ENCODE assay signal across 11 cellular contexts in genomic region chr1:151944110-151944858, GRCh38. TPM values are rescaled to one million over a fixed set of nuclear protein-coding genes. Genes with fewer than 3 reads are reported as not detected.
DNase-seq lines count a peak whose midpoint lies in the region; ATAC-seq and TF ChIP-seq lines count a peak whose summit lies in the region.
"Had no signal": no experiment of that assay in that cellular context is flagged by ENCODE, and none has a peak within 500 bp of the region (broad histone marks: within the 10 kb centered on the region; RNA-seq: fewer than 3 reads in every experiment).

No MANE protein-coding gene starts in this region.

- no peak overlapping the region for H3K56ac ChIP-seq in H9 (ENCODE audit: insufficient read length, low read depth, low read length)

- no peak overlapping the region for H2BK15ac ChIP-seq in H9 (ENCODE audit: low read depth, low read length)

- no peaks in the 10 kb centered on the region for H3K79me2 ChIP-seq in H9 (ENCODE audit: insufficient read depth, low read length)

- no peaks in the 10 kb centered on the region; the same call in 1 of the 2 replicates for H3K4me1 ChIP-seq in H9 (ENCODE audit: insufficient read depth, low read length)
- peaks cover 44% of the 10 kb centered on the region for H3K4me1 ChIP-seq in RWPE2 (ENCODE audit: insufficient read depth, poor library complexity, severe bottlenecking)
- H3K4me1 ChIP-seq in heart right ventricle: peaks cover 5 to 73% (median 37%) of the 10 kb centered on the region in 9 donors

- H3K79me1 ChIP-seq in H9 (ENCODE audit: insufficient read depth, low read depth, low read length, poor library complexity, severe bottlenecking): no peaks in the 10 kb centered on the region

- H2AFZ ChIP-seq in H9 (ENCODE audit: low read length): no peak overlapping the region

- no peak overlapping the region for H3T11ph ChIP-seq in H9 (ENCODE audit: low read length)

- H3K27ac ChIP-seq in H9 (ENCODE audit: insufficient read length, low read depth, low read length): no peak overlapping the region
- H3K27ac ChIP-seq in RWPE2 (ENCODE audit: poor library complexity, severe bottlenecking): peak overlapping the region; percentile 92
- H3K27ac ChIP-seq in heart right ventricle: peak overlapping the region; percentile 66 to 89 (median 78)
- H3K27ac ChIP-seq in skin epidermis: peak overlapping the region in 16 of 21 experiments; percentile 12 to 88 (median 79)

- no peaks in the 10 kb centered on the region for H3K23me2 ChIP-seq in H9 (ENCODE audit: insufficient read length, low read depth, low read length, poor library complexity, severe bottlenecking)

- H2AK5ac ChIP-seq in H9 (ENCODE audit: insufficient read length, low read length): no peak overlapping the region

- no peak for ATAC-seq in RWPE2 (ENCODE audit: low read depth)
- ATAC-seq in heart right ventricle: peak; percentile 19 to 70 (median 53)
- ATAC-seq in HG03175 (IDR thresholded peaks at IDR 0.05; ENCODE audit: unreplicated experiment): no peak
- no peak for ATAC-seq in GM21528 (IDR thresholded peaks at IDR 0.05; ENCODE audit: low FRiP score, unreplicated experiment)

- no peak overlapping the region for H2BK20ac ChIP-seq in H9 (ENCODE audit: low read depth, low read length, poor library complexity, severe bottlenecking)

- no peak overlapping the region for H3K4ac ChIP-seq in H9 (ENCODE audit: low read depth, low read length)

- no peaks in the 10 kb centered on the region for H3K27me3 ChIP-seq in H9 (ENCODE audit: insufficient read depth, low read length)
- no peaks in the 10 kb centered on the region for H3K27me3 ChIP-seq in RWPE2 (ENCODE audit: insufficient read depth, poor library complexity, severe bottlenecking)
- H3K27me3 ChIP-seq in heart right ventricle: no peaks in the 10 kb centered on the region

- no peak overlapping the region for H4K5ac ChIP-seq in H9 (ENCODE audit: insufficient read length, low read depth, low read length)

- no peak overlapping the region for H3K9ac ChIP-seq in H9 (ENCODE audit: extremely low read depth, insufficient read length, low read length)

- peak overlapping the region; percentile 55 for H2BK12ac ChIP-seq in H9 (ENCODE audit: insufficient read length, low read depth, low read length)

- no peaks in the 10 kb centered on the region for H3K9me3 Mint-ChIP-seq in H9

- WGBS in H9 (ENCODE audit: extremely low coverage, insufficient read length, low lambda C conversion rate): no CpG with 5 or more reads among the region's 7 CpGs
- 40 to 47% methylated on average over 7 of the region's 7 CpGs for WGBS in heart right ventricle, 2 donors

- no peak for TF ChIP-seq CTCF in H9 (conservative IDR thresholded peaks at IDR 0.05)
- TF ChIP-seq CTCF in RWPE2 (IDR thresholded peaks at IDR 0.05; ENCODE audit: poor library complexity, severe bottlenecking): no peak
- TF ChIP-seq CTCF in heart right ventricle (IDR thresholded peaks at IDR 0.05): no peak

- no peak overlapping the region for H3K23ac ChIP-seq in H9 (ENCODE audit: insufficient read length, low read depth, low read length)

- no peak for DNase-seq in H9
- no peak for DNase-seq in RWPE2 (ENCODE audit: low spot score)
- DNase-seq in heart right ventricle: peak in 1 of 2 donors; percentile 44
- DNase-seq in DMS 273 (lab: John Stamatoyannopoulos, UW; ENCODE audit: unreplicated experiment): no peak
- DNase-seq in foreskin melanocyte: no peak
- DNase-seq: activated CD4-positive, alpha-beta T cell treated with anti-CD3 and anti-CD28 coated beads, Interleukin-2, amount 50 U/mL, for 1 hour; cortex of kidney; NCI-H774 had no signal

- no peaks in the 10 kb centered on the region for H4K20me1 ChIP-seq in H9 (ENCODE audit: control insufficient read depth, insufficient read depth, insufficient read length)

- no peak overlapping the region for H3K4me3 ChIP-seq in RWPE2 (ENCODE audit: severe bottlenecking)
- H3K4me3 ChIP-seq in heart right ventricle: no peak overlapping the region
- no peak overlapping the region for H3K4me3 ChIP-seq in skin epidermis

- no peaks in the 10 kb centered on the region; the same call in 1 of the 2 replicates for H3K27me3 Mint-ChIP-seq in H9 (ENCODE audit: low read depth)

- H3K4me1 Mint-ChIP-seq in H9: peaks cover 9 to 19% of the 10 kb centered on the region in 2 experiments

- H3K9me3 ChIP-seq in H9 (ENCODE audit: control insufficient read depth, low read depth, low read length) (no peaks in the 10 kb centered on the region), RWPE2 (ENCODE audit: severe bottlenecking) (no peaks in the 10 kb centered on the region), heart right ventricle (no peaks in the 10 kb centered on the region)

- no peaks in the 10 kb centered on the region; a peak in 1 of 7 replicates for H3K36me3 Mint-ChIP-seq in H9 (ENCODE audit: insufficient read depth in 1 of 3, low read depth in 3 of 3)

- H3K27ac Mint-ChIP-seq in H9: no peak overlapping the region

- H4K8ac ChIP-seq in H9 (replicated peaks; ENCODE audit: insufficient read length, low read depth, low read length): no peak overlapping the region

- peak overlapping the region; percentile 74 for H4K91ac ChIP-seq in H9 (ENCODE audit: insufficient read length, low read depth, low read length)

- intact Hi-C loops in heart right ventricle (cut with DNase I): loop anchor here in 2 of 10 donors (2.0 kb wide), 2 partner anchors 49 to 51 kb away; partner anchors contain the start of gene S100A10 (in 1 of the 2)

- H3K4me3 Mint-ChIP-seq in H9: no peak overlapping the region

- H3K36me3 ChIP-seq in RWPE2 (ENCODE audit: low read depth) (no peaks in the 10 kb centered on the region), heart right ventricle (no peaks in the 10 kb centered on the region)

- peak overlapping the region; percentile 24 for H2BK120ac ChIP-seq in H9 (ENCODE audit: low read depth, low read length, poor library complexity, severe bottlenecking)

- no peak overlapping the region for H3K14ac ChIP-seq in H9 (ENCODE audit: insufficient read depth, low read length)

- peak overlapping the region; percentile 33 for H3K18ac ChIP-seq in H9 (ENCODE audit: insufficient read length, low read depth, low read length)

- no peak overlapping the region for H2BK5ac ChIP-seq in H9 (ENCODE audit: insufficient read length, low read length)

- H3K4me2 ChIP-seq in H9 (ENCODE audit: insufficient read depth, insufficient read length, low read length): no peak overlapping the region

RNA-seq across cellular contexts. Expression of gene THEM4, which starts 35.0 kb away (rescaled TPM):
- total RNA-seq in H9 (2021) (8.8 and 10.5 TPM in 2 replicates), heart right ventricle (10 to 100 TPM; 14.5 to 18.6 (median 16.2) TPM)
- 10 to 100 TPM; 13.9 to 32.5 TPM for polyA plus RNA-seq in heart right ventricle

RNA-seq across cellular contexts. Expression of gene S100A10, which starts 49.4 kb away (rescaled TPM):
- total RNA-seq in H9 (2021) (160 and 162 TPM in 2 replicates), heart right ventricle (100 to 1,000 TPM in 9 of 10 donors, 10 to 100 TPM in 1; 71.3 to 519 (median 235) TPM)
- 100 to 1,000 TPM; 319 to 412 TPM for polyA plus RNA-seq in heart right ventricle

Comparison
In these comparisons a context has a peak if more than half of its experiments do, and no peak if none do; other contexts are left out.
1. ATAC-seq: peak in heart right ventricle (8 of 8); none in RWPE2 (single experiment), HG03175 (single experiment) and GM21528 (single experiment).